Comparison of ENCODE assay signal across 21 cellular contexts in genomic region chr9:112355305-112355953, GRCh38. TPM values are rescaled to one million over a fixed set of nuclear protein-coding genes. Genes with fewer than 3 reads are reported as not detected.
DNase-seq lines count a peak whose midpoint lies in the region; ATAC-seq, FAIRE-seq and TF ChIP-seq lines count a peak whose summit lies in the region.
"Had no signal": no experiment of that assay in that cellular context is flagged by ENCODE, and none has a peak within 500 bp of the region (broad histone marks: within the 10 kb centered on the region; RNA-seq: fewer than 3 reads in every experiment).

No MANE protein-coding gene starts in this region.

- H3K27me3 Mint-ChIP-seq in T-helper 17 cell = peaks cover 5% of the 10 kb centered on the region

- peaks cover 0 to 28% (median 7%) of the 10 kb centered on the region in 4 donors for H3K4me1 ChIP-seq in right lobe of liver
- peaks cover 41% of the 10 kb centered on the region for H3K4me1 ChIP-seq in HepG2 (ENCODE audit: insufficient read depth, low read length)
- no peaks in the 10 kb centered on the region for H3K4me1 ChIP-seq in upper lobe of right lung
- H3K4me1 ChIP-seq in hepatocyte (ENCODE audit: insufficient read depth) = no peaks in the 10 kb centered on the region
- H3K4me1 ChIP-seq: BE2C, psoas muscle had no signal

- peaks cover 4% of the 10 kb centered on the region for H3K4me1 Mint-ChIP-seq in T-helper 17 cell

- CTCF ChIA-PET in HepG2 (lab: Yijun Ruan, JAX; ENCODE audit: low intra/inter-chr PET ratio, low total read pairs) = no interaction called here

- WGBS in right lobe of liver (ENCODE audit: insufficient coverage, low coverage, low lambda C conversion rate, missing lambda C conversion rate) = 50% methylated on average over 6 of the region's 9 CpGs
- WGBS in HepG2 (ENCODE audit: low lambda C conversion rate) = 83% methylated on average over 9 of the region's 9 CpGs
- WGBS in hepatocyte (ENCODE audit: low lambda C conversion rate, missing lambda C conversion rate) = 91% methylated on average over 8 of the region's 9 CpGs

- H3K27ac ChIP-seq in right lobe of liver = no peak overlapping the region
- no peak overlapping the region for H3K27ac ChIP-seq in HepG2 (ENCODE audit: extremely low read length, insufficient read depth, low read length)
- H3K27ac ChIP-seq in upper lobe of right lung = peak overlapping the region; percentile 47
- no peak overlapping the region for H3K27ac ChIP-seq in hepatocyte
- H3K27ac ChIP-seq: cardiac muscle cell, PC-9, psoas muscle, tibial artery had no signal

- FAIRE-seq in HepG2 (lab: Jason Lieb, UNC) = no peak

- no TSS peak for BruUV-seq in HepG2 (replicated peaks; lab: Mats Ljungman, UMichigan)

- no peak overlapping the region for H2AFZ ChIP-seq in HepG2 (ENCODE audit: low read length)
- no peak overlapping the region for H2AFZ ChIP-seq in hepatocyte
- H2AFZ ChIP-seq: PC-9 had no signal

- TF ChIP-seq CTCF in right lobe of liver (IDR thresholded peaks at IDR 0.05) (no peak), HepG2 (CRISPR knock-in tag; IDR thresholded peaks at IDR 0.05) (no peak), upper lobe of right lung (IDR thresholded peaks at IDR 0.05) (no peak), hepatocyte (IDR thresholded peaks at IDR 0.05; ENCODE audit: poor library complexity) (no peak)

- H3K4me2 ChIP-seq in HepG2 (ENCODE audit: low read depth, low read length) = no peak overlapping the region
- no peak overlapping the region for H3K4me2 ChIP-seq in hepatocyte
- H3K4me2 ChIP-seq: PC-9 had no signal

- H3K9me3 ChIP-seq in right lobe of liver = no peaks in the 10 kb centered on the region
- no peaks in the 10 kb centered on the region for H3K9me3 ChIP-seq in HepG2 (ENCODE audit: low read length)
- H3K9me3 ChIP-seq in T-helper 17 cell (ENCODE audit: control insufficient read depth, low read length, poor library complexity, severe bottlenecking) = no peaks in the 10 kb centered on the region
- H3K9me3 ChIP-seq in upper lobe of right lung = no peaks in the 10 kb centered on the region
- H3K9me3 ChIP-seq in hepatocyte (ENCODE audit: low read depth) = no peaks in the 10 kb centered on the region
- H3K9me3 ChIP-seq: BE2C, psoas muscle, tibial artery had no signal

- in situ Hi-C loops in HepG2 (cut with HindIII; ENCODE audit: extremely low pct_ligation_motif_present, low pct_unique_long_range_greater_than_20kb) = loop anchor here (5.0 to 25.0 kb wide), 2 partner anchors 238 to 593 kb away; no protein-coding TSS in a partner anchor

- peak overlapping the region in 1 of 3 donors; percentile 24 for H3K4me3 ChIP-seq in right lobe of liver
- no peak overlapping the region for H3K4me3 ChIP-seq in HepG2 (replicated peaks in 1 of 3; ENCODE audit: insufficient read depth in 1 of 3, low read depth in 2 of 3, low read length in 3 of 3)
- H3K4me3 ChIP-seq in upper lobe of right lung = no peak overlapping the region
- no peak overlapping the region for H3K4me3 ChIP-seq in hepatocyte
- H3K4me3 ChIP-seq: cardiac muscle cell, PC-9, psoas muscle, tibial artery had no signal

- no peak overlapping the region for H3K9ac ChIP-seq in HepG2 (ENCODE audit: insufficient read depth, low read depth, low read length)

- H3K36me3 Mint-ChIP-seq in T-helper 17 cell (ENCODE audit: low read depth) = no peaks in the 10 kb centered on the region

- H3K27me3 ChIP-seq in right lobe of liver (no peaks in the 10 kb centered on the region), HepG2 (ENCODE audit: control insufficient read depth in 1 of 2, insufficient read depth in 2 of 2, low read length in 2 of 2) (no peaks in the 10 kb centered on the region), upper lobe of right lung (no peaks in the 10 kb centered on the region), hepatocyte (no peaks in the 10 kb centered on the region)
- H3K27me3 ChIP-seq: BE2C, cardiac muscle cell had no signal

- no peak overlapping the region for H3K4me3 Mint-ChIP-seq in T-helper 17 cell
- H3K4me3 Mint-ChIP-seq: effector memory CD8-positive, alpha-beta T cell had no signal

- H4K20me1 ChIP-seq in HepG2 (ENCODE audit: insufficient read depth, low read length) (no peaks in the 10 kb centered on the region), hepatocyte (ENCODE audit: insufficient read depth, poor library complexity, severe bottlenecking) (no peaks in the 10 kb centered on the region)

- no peaks in the 10 kb centered on the region for H3K36me3 ChIP-seq in right lobe of liver
- no peaks in the 10 kb centered on the region for H3K36me3 ChIP-seq in HepG2 (replicated peaks in 1 of 2; ENCODE audit: control insufficient read depth in 1 of 2, insufficient read depth in 2 of 2, low read length in 2 of 2)
- no peaks in the 10 kb centered on the region for H3K36me3 ChIP-seq in upper lobe of right lung
- H3K36me3 ChIP-seq in hepatocyte (replicated peaks; ENCODE audit: insufficient read depth, low read depth) = no peaks in the 10 kb centered on the region
- H3K36me3 ChIP-seq: BE2C, cardiac muscle cell, tibial artery had no signal

- TF ChIP-seq RAD21 in HepG2 (CRISPR knock-in tag; IDR thresholded peaks at IDR 0.05) = no peak

- no peaks in the 10 kb centered on the region for H3K79me2 ChIP-seq in HepG2 (ENCODE audit: insufficient read depth, low read length)
- no peaks in the 10 kb centered on the region for H3K79me2 ChIP-seq in hepatocyte

- intact Hi-C loops in right lobe of liver (cut with DNase I) (no loop called here), HepG2 (cut with micrococcal nuclease; ENCODE audit: unreplicated experiment) (no loop called here), upper lobe of right lung (cut with DNase I) (no loop called here)

- ATAC-seq in right lobe of liver = peak; percentile 36 to 61 (median 44)
- ATAC-seq in HepG2 = no peak
- no peak for ATAC-seq in T-helper 17 cell
- peak; percentile 72 for ATAC-seq in upper lobe of right lung
- no peak for ATAC-seq in GM21529 (IDR thresholded peaks at IDR 0.05; ENCODE audit: unreplicated experiment)
- ATAC-seq: effector memory CD8-positive, alpha-beta T cell; psoas muscle had no signal

- H3K27ac Mint-ChIP-seq in T-helper 17 cell = peak overlapping the region; percentile 21
- H3K27ac Mint-ChIP-seq: effector memory CD8-positive, alpha-beta T cell had no signal

- DNase-seq in right lobe of liver (peak in 2 of 3 donors; percentile 56 to 59), HepG2 (ENCODE audit: low spot score) (no peak), T-helper 17 cell (no peak), kidney tubule cell (ENCODE audit: low spot score) (peak; percentile 36), upper lobe of right lung (peak; percentile 72), SHP77 (lab: John Stamatoyannopoulos, UW) (no peak), hepatocyte (ENCODE audit: low spot score) (no peak)
- DNase-seq: activated CD4-positive, alpha-beta T cell treated with anti-CD3 and anti-CD28 coated beads for 1 hour; activated effector memory CD4-positive, alpha-beta T cell treated with anti-CD3 and anti-CD28 coated beads, Interleukin-2, amount 50 U/mL, for 16 hours; BE2C; DND-41; effector memory CD8-positive, alpha-beta T cell; foreskin melanocyte; NCI-H1930; NCI-H526; PC-9; psoas muscle; stimulated activated CD4-positive, alpha-beta T cell treated with anti-CD3 and anti-CD28 coated beads, Interleukin-15, amount 100 ng/mL, for 24 hours; tibial artery had no signal

- TF ChIP-seq POLR2A in right lobe of liver (IDR thresholded peaks at IDR 0.05) (no peak), HepG2 (IDR thresholded peaks at IDR 0.05; ENCODE audit: insufficient read depth in 1 of 2, low read depth in 2 of 2, low read length in 2 of 2) (no peak)

- POLR2A ChIA-PET in HepG2 (lab: Yijun Ruan, JAX) = no interaction called here

- TF ChIP-seq EP300 in HepG2 (IDR thresholded peaks at IDR 0.05; ENCODE audit: low read depth in 2 of 2, low read length in 2 of 2) = no peak
- TF ChIP-seq EP300 in HepG2 (CRISPR knock-in tag; IDR thresholded peaks at IDR 0.05; ENCODE audit: borderline replicate concordance) = no peak

- no peaks in the 10 kb centered on the region for H3K9me2 ChIP-seq in hepatocyte (replicated peaks; ENCODE audit: insufficient read depth)

RNA-seq across cellular contexts. Expression of gene PTBP3, which starts 22.0 kb away (rescaled TPM):
- total RNA-seq in right lobe of liver (10 to 100 TPM; 16.3 to 29.9 (median 19.3) TPM), HepG2 (2016; rRNA removed; fragmentation: Illumina TruSeq; extraction: Trizol) (52.8 and 79.5 TPM in 2 replicates), T-helper 17 cell (100 to 1,000 TPM; 132 to 140 TPM), upper lobe of right lung (77.6 TPM), hepatocyte (57.7 and 64.5 TPM in 2 replicates)
- 116 and 122 TPM in 2 replicates for total RNA-seq in HepG2 (2016; cell fraction: cytosol; rRNA removed; fragmentation: Illumina TruSeq; extraction: Trizol; ENCODE audit: low read depth)
- 55.6 and 78.0 TPM in 2 replicates for total RNA-seq in HepG2 (2016; cell fraction: insoluble cytoplasmic fraction; rRNA removed; fragmentation: Illumina TruSeq; extraction: Trizol)
- 44.6 and 47.8 TPM in 2 replicates for total RNA-seq in HepG2 (2016; cell fraction: membrane; rRNA removed; fragmentation: Illumina TruSeq; extraction: Trizol)
- total RNA-seq in HepG2 (2016; cell fraction: nucleus; rRNA removed; fragmentation: Illumina TruSeq; extraction: Trizol) = 33.0 and 35.9 TPM in 2 replicates
- polyA plus RNA-seq in HepG2 (2011; rRNA removed) (35.6 and 61.1 TPM in 2 replicates), hepatocyte (13.4 and 13.7 TPM in 2 replicates)
- 23.4 and 43.1 TPM in 2 replicates for polyA plus RNA-seq in HepG2 (2011; cell fraction: cytosol; rRNA removed)
- 33.0 and 38.2 TPM in 2 replicates for polyA plus RNA-seq in HepG2 (2011; cell fraction: nucleus; rRNA removed)
- 20.2 and 22.4 TPM in 2 replicates for polyA plus RNA-seq in HepG2 (2012)
- polyA plus RNA-seq in HepG2 (2016; cell fraction: cytosol; fragmentation: Illumina TruSeq; extraction: Trizol; ENCODE audit: low read depth) = 2.3 and 2.6 TPM in 2 replicates
- polyA plus RNA-seq in HepG2 (2016; cell fraction: insoluble cytoplasmic fraction; fragmentation: Illumina TruSeq; extraction: Trizol; ENCODE audit: low read depth) = 67.1 and 71.0 TPM in 2 replicates
- 10.9 and 11.4 TPM in 2 replicates for polyA plus RNA-seq in HepG2 (2016; cell fraction: membrane; fragmentation: Illumina TruSeq; extraction: Trizol; ENCODE audit: low read depth)
- 30.4 TPM in 2 replicates for polyA plus RNA-seq in HepG2 (2016; cell fraction: nucleus; fragmentation: Illumina TruSeq; extraction: Trizol; ENCODE audit: insufficient read depth, low read depth)
- polyA minus RNA-seq in HepG2 (2011; rRNA and poly(A)+ RNA removed; ENCODE audit: low replicate concordance) = 104 and 144 TPM in 2 replicates
- 55.4 and 66.1 TPM in 2 replicates for polyA minus RNA-seq in HepG2 (2011; cell fraction: cytosol; rRNA and poly(A)+ RNA removed)
- polyA minus RNA-seq in HepG2 (2011; cell fraction: nucleus; rRNA and poly(A)+ RNA removed) = 44.7 and 50.8 TPM in 2 replicates

RNA-seq across cellular contexts. Expression of gene HSDL2, which starts 24.5 kb away (rescaled TPM):
- total RNA-seq in right lobe of liver = 10 to 100 TPM; 65.8 to 96.8 (median 79.8) TPM
- 55.3 and 76.3 TPM in 2 replicates for total RNA-seq in HepG2 (2016; rRNA removed; fragmentation: Illumina TruSeq; extraction: Trizol)
- total RNA-seq in HepG2 (2016; cell fraction: cytosol; rRNA removed; fragmentation: Illumina TruSeq; extraction: Trizol; ENCODE audit: low read depth) = 26.8 and 28.8 TPM in 2 replicates
- total RNA-seq in HepG2 (2016; cell fraction: insoluble cytoplasmic fraction; rRNA removed; fragmentation: Illumina TruSeq; extraction: Trizol) = 57.7 and 86.7 TPM in 2 replicates
- total RNA-seq in HepG2 (2016; cell fraction: membrane; rRNA removed; fragmentation: Illumina TruSeq; extraction: Trizol) = 36.5 and 40.1 TPM in 2 replicates
- 32.2 and 40.4 TPM in 2 replicates for total RNA-seq in HepG2 (2016; cell fraction: nucleus; rRNA removed; fragmentation: Illumina TruSeq; extraction: Trizol)
- 57.7 and 80.2 TPM in 2 replicates for polyA plus RNA-seq in HepG2 (2011; rRNA removed)
- 36.9 and 43.5 TPM in 2 replicates for polyA plus RNA-seq in HepG2 (2011; cell fraction: cytosol; rRNA removed)
- polyA plus RNA-seq in HepG2 (2011; cell fraction: nucleus; rRNA removed) = 22.2 and 23.4 TPM in 2 replicates
- 47.7 and 65.1 TPM in 2 replicates for polyA plus RNA-seq in HepG2 (2012)
- polyA plus RNA-seq in HepG2 (2016; cell fraction: cytosol; fragmentation: Illumina TruSeq; extraction: Trizol; ENCODE audit: low read depth) = 18.6 and 21.0 TPM in 2 replicates
- polyA plus RNA-seq in HepG2 (2016; cell fraction: insoluble cytoplasmic fraction; fragmentation: Illumina TruSeq; extraction: Trizol; ENCODE audit: low read depth) = 69.6 and 82.4 TPM in 2 replicates
- polyA plus RNA-seq in HepG2 (2016; cell fraction: membrane; fragmentation: Illumina TruSeq; extraction: Trizol; ENCODE audit: low read depth) = 26.5 and 28.6 TPM in 2 replicates
- 38.5 and 39.3 TPM in 2 replicates for polyA plus RNA-seq in HepG2 (2016; cell fraction: nucleus; fragmentation: Illumina TruSeq; extraction: Trizol; ENCODE audit: insufficient read depth, low read depth)
- polyA minus RNA-seq in HepG2 (2011; rRNA and poly(A)+ RNA removed; ENCODE audit: low replicate concordance) = 28.6 and 43.8 TPM in 2 replicates
- polyA minus RNA-seq in HepG2 (2011; cell fraction: cytosol; rRNA and poly(A)+ RNA removed) = 58.9 and 62.7 TPM in 2 replicates
- polyA minus RNA-seq in HepG2 (2011; cell fraction: nucleus; rRNA and poly(A)+ RNA removed) = 66.0 and 70.4 TPM in 2 replicates
- 10 to 100 TPM in 1 of 2 donors, 1 to 10 TPM in 1; 7.9 to 10.1 TPM for total RNA-seq in T-helper 17 cell
- total RNA-seq in upper lobe of right lung = 56.3 TPM
- total RNA-seq in hepatocyte = 97.3 and 97.6 TPM in 2 replicates
- 36.0 and 50.0 TPM in 2 replicates for polyA plus RNA-seq in hepatocyte

Comparison
In these comparisons a context has a peak if more than half of its experiments do, and no peak if none do; other contexts are left out.
1. ATAC-seq: peak in right lobe of liver (4 of 4) and upper lobe of right lung (single experiment); none in HepG2 (single experiment), T-helper 17 cell (single experiment) and GM21529 (single experiment).
2. DNase-seq: peak in right lobe of liver (2 of 3), kidney tubule cell (single experiment) and upper lobe of right lung (single experiment); none in HepG2 (single experiment), T-helper 17 cell (0 of 3), SHP77 (0 of 2) and hepatocyte (single experiment).